8 cellular contexts compared by ENCODE assay signal in the genomic region with DNA sequence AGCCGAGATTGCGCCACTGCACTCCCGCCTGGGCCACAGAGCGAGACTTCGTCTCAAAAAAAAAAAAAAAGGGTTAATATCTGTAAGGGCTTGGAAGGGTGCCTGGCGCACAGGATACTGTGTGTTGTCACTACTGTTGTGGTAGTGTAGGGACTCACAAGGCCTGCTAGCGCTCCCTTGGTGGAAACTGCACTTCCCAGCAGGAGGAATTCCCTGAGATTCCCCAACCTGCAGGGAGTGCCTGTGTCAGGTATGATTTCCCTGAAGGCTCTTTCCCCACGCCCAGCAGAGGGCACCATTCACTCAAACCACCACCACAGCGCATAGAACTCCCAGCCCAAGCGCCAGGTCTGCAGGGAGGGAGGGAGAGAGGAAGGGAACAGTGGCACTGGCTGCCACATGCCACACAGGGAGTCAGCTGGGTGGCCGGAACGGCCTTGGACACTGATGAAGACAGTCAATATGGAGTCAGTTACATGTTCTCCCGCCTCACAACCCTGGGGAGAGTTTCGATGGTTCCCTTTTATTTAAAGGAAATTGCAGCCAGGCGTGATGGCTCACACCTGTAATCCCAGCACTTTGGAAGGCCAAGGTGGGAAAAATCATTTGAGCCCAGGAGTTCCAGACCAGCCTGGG. TPM values are rescaled to one million over a fixed set of nuclear protein-coding genes. Genes with fewer than 3 reads are reported as not detected.
DNase-seq lines count a peak whose midpoint lies in the region; ATAC-seq and TF ChIP-seq lines count a peak whose summit lies in the region.

No MANE protein-coding gene starts in this region.

- no peak overlapping the region for H3K27ac ChIP-seq in DOHH2 (ENCODE audit: low read depth, low read length)
- H3K27ac ChIP-seq in foreskin keratinocyte, result no peak overlapping the region
- no peak overlapping the region for H3K27ac ChIP-seq in upper lobe of right lung

- H4K20me1 ChIP-seq in DOHH2 (ENCODE audit: control insufficient read depth, insufficient read depth, low read depth, low read length) (no peaks in the 10 kb centered on the region), Loucy (ENCODE audit: insufficient read depth, low read length, poor library complexity, severe bottlenecking) (no peaks in the 10 kb centered on the region)

- H2AFZ ChIP-seq in Loucy (ENCODE audit: low read length), result no peak overlapping the region

- ATAC-seq in foreskin keratinocyte, result peak; percentile 44
- peak; percentile 94 for ATAC-seq in upper lobe of right lung
- ATAC-seq in GM18502 (IDR thresholded peaks at IDR 0.05; ENCODE audit: poor library complexity, unreplicated experiment), result no peak

- H3K27ac Mint-ChIP-seq in osteocyte (ENCODE audit: unreplicated experiment), result no peak overlapping the region

- H3K9me2 ChIP-seq in DOHH2 (replicated peaks; ENCODE audit: control insufficient read depth, low read length) (no peaks in the 10 kb centered on the region), Loucy (replicated peaks; ENCODE audit: low read depth, low read length) (no peaks in the 10 kb centered on the region)

- H3K4me2 ChIP-seq in DOHH2 (ENCODE audit: low read length) (no peak overlapping the region), Loucy (ENCODE audit: low read depth, low read length, poor library complexity, severe bottlenecking) (no peak overlapping the region)

- no peaks in the 10 kb centered on the region for H3K4me1 ChIP-seq in DOHH2 (ENCODE audit: control insufficient read depth, low read length)
- H3K4me1 ChIP-seq in Loucy (ENCODE audit: insufficient read depth, low read length, poor library complexity, severe bottlenecking), result no peaks in the 10 kb centered on the region
- peaks cover 6% of the 10 kb centered on the region for H3K4me1 ChIP-seq in foreskin keratinocyte
- H3K4me1 ChIP-seq in upper lobe of right lung, result peaks cover 3% of the 10 kb centered on the region

- peaks cover 25% of the 10 kb centered on the region for H3K4me1 Mint-ChIP-seq in osteocyte (ENCODE audit: unreplicated experiment)

- no peak overlapping the region for H3K9ac ChIP-seq in Loucy (ENCODE audit: low read depth, low read length, poor library complexity, severe bottlenecking)

- no peaks in the 10 kb centered on the region for H3K36me3 Mint-ChIP-seq in osteocyte (ENCODE audit: unreplicated experiment)

- peak; percentile 64 for DNase-seq in RPMI7951 (ENCODE audit: low read depth)
- peak; percentile 15 to 32 for DNase-seq in activated T-helper 1 cell treated with anti-CD3 and anti-CD28 coated beads, Interleukin-2, amount 50 U/mL, for 16 hours (ENCODE audit: low read depth in 1 of 2, low spot score in 1 of 2)
- DNase-seq in foreskin keratinocyte, result peak; percentile 70 to 82
- DNase-seq in osteocyte (ENCODE audit: extremely low spot score, unreplicated experiment), result peak; percentile 90
- peak; percentile 90 for DNase-seq in upper lobe of right lung

- H3K4me3 ChIP-seq in DOHH2 (ENCODE audit: low read length) (no peak overlapping the region), Loucy (ENCODE audit: low read length, poor library complexity, severe bottlenecking) (no peak overlapping the region), upper lobe of right lung (no peak overlapping the region)

- H3K27me3 ChIP-seq in DOHH2 (ENCODE audit: control insufficient read depth, low read length), result no peaks in the 10 kb centered on the region
- H3K27me3 ChIP-seq in Loucy (ENCODE audit: insufficient read depth, low read length, poor library complexity, severe bottlenecking), result no peaks in the 10 kb centered on the region
- H3K27me3 ChIP-seq in foreskin keratinocyte, result no peaks in the 10 kb centered on the region
- no peaks in the 10 kb centered on the region for H3K27me3 ChIP-seq in upper lobe of right lung

- H3F3A ChIP-seq in DOHH2 (ENCODE audit: control insufficient read depth, insufficient read depth), result no peaks in the 10 kb centered on the region
- H3F3A ChIP-seq in Loucy (ENCODE audit: low read depth), result no peaks in the 10 kb centered on the region

- intact Hi-C loops in upper lobe of right lung (cut with DNase I), result loop anchor here (10.0 kb wide), 1 partner anchor 100 kb away; no protein-coding TSS in a partner anchor

- TF ChIP-seq CTCF in DOHH2 (IDR thresholded peaks at IDR 0.05; ENCODE audit: low read depth, low read length, poor library complexity, severe bottlenecking) (peak; percentile 79), Loucy (conservative IDR thresholded peaks at IDR 0.05; ENCODE audit: low read length) (peak; percentile 73), foreskin keratinocyte (conservative IDR thresholded peaks at IDR 0.05) (peak; percentile 99), osteocyte (IDR thresholded peaks at IDR 0.05) (peak; percentile 87), upper lobe of right lung (IDR thresholded peaks at IDR 0.05) (peak; percentile 77)

- H3K79me2 ChIP-seq in DOHH2 (ENCODE audit: control insufficient read depth, low read length) (no peaks in the 10 kb centered on the region), Loucy (ENCODE audit: insufficient read depth, low read length) (no peaks in the 10 kb centered on the region)

- no peak overlapping the region for H3K4me3 Mint-ChIP-seq in osteocyte (ENCODE audit: unreplicated experiment)

- H3K9me3 Mint-ChIP-seq in osteocyte (ENCODE audit: unreplicated experiment), result no peaks in the 10 kb centered on the region

- no peaks in the 10 kb centered on the region for H3K27me3 Mint-ChIP-seq in osteocyte (ENCODE audit: unreplicated experiment)

- no peaks in the 10 kb centered on the region for H3K9me3 ChIP-seq in DOHH2 (ENCODE audit: control insufficient read depth, insufficient read depth, low read length)
- no peaks in the 10 kb centered on the region for H3K9me3 ChIP-seq in Loucy (ENCODE audit: insufficient read depth, low read depth, low read length)
- no peaks in the 10 kb centered on the region for H3K9me3 ChIP-seq in upper lobe of right lung

- no peaks in the 10 kb centered on the region for H3K36me3 ChIP-seq in DOHH2 (ENCODE audit: control insufficient read depth, low read length)
- no peaks in the 10 kb centered on the region for H3K36me3 ChIP-seq in Loucy (ENCODE audit: insufficient read depth, low read length)
- no peaks in the 10 kb centered on the region for H3K36me3 ChIP-seq in upper lobe of right lung

RNA-seq across cellular contexts. Expression of a gene that starts 32.7 kb away (rescaled TPM):
- not detected in 2 replicates for total RNA-seq in RPMI7951 (2014; rRNA removed; shearing (Covaris generic))
- total RNA-seq in foreskin keratinocyte (210 and 216 TPM in 2 replicates), osteocyte (0.21 TPM in 1 of 2 replicates, not detected in the other), upper lobe of right lung (128 TPM)
- polyA plus RNA-seq in foreskin keratinocyte, result 73.4 and 89.6 TPM in 2 replicates

RNA-seq across cellular contexts. Expression of a gene that starts 59.2 kb away (rescaled TPM):
- under 0.01 and 0.24 TPM in 2 replicates for total RNA-seq in RPMI7951 (2014; rRNA removed; shearing (Covaris generic))
- 449 and 561 TPM in 2 replicates for total RNA-seq in foreskin keratinocyte
- 357 and 445 TPM in 2 replicates for polyA plus RNA-seq in foreskin keratinocyte
- 2.5 and 3.6 TPM in 2 replicates for total RNA-seq in osteocyte
- total RNA-seq in upper lobe of right lung, result 9.6 TPM

Comparison
In these comparisons a context has a peak if more than half of its experiments do, and no peak if none do; other contexts are left out.
1. DNase-seq: peak in every context shown above with its lines; median percentile 90 in osteocyte; 90 in upper lobe of right lung; 76 in foreskin keratinocyte; 64 in RPMI7951; 24 in activated T-helper 1 cell treated with anti-CD3 and anti-CD28 coated beads, Interleukin-2, amount 50 U/mL, for 16 hours.
2. RNA of a gene that starts 32.7 kb away (total RNA-seq): 210 to 216 TPM in foreskin keratinocyte and 128 TPM in upper lobe of right lung (single experiment); not detected in RPMI7951 and 0.21 TPM in osteocyte; every median in the first group is over 100 times any median in the second.
3. RNA of a gene that starts 59.2 kb away (total RNA-seq): 449 to 561 TPM in foreskin keratinocyte; 9.6 TPM in upper lobe of right lung (single experiment), 2.5 to 3.6 TPM in osteocyte and under 0.01 to 0.24 TPM in RPMI7951; every median in the first group is over 10 times any median in the second.
4. Peak in every context shown above with its lines, with median percentiles within 50 percentile points of each other: CTCF ChIP-seq.